1 cellular context compared by ENCODE assay signal in genomic region chr9:34072868-34073590, GRCh38.
TF ChIP-seq lines count a peak whose summit lies in the region.

No MANE protein-coding gene starts in this region.

TF ChIP-seq in IMR-90, 13 proteins besides CTCF, POLR2A, EP300 and RAD21 (continued from another document):
- TF ChIP-seq, protein P1, sequence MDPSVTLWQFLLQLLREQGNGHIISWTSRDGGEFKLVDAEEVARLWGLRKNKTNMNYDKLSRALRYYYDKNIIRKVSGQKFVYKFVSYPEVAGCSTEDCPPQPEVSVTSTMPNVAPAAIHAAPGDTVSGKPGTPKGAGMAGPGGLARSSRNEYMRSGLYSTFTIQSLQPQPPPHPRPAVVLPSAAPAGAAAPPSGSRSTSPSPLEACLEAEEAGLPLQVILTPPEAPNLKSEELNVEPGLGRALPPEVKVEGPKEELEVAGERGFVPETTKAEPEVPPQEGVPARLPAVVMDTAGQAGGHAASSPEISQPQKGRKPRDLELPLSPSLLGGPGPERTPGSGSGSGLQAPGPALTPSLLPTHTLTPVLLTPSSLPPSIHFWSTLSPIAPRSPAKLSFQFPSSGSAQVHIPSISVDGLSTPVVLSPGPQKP (IDR thresholded peaks at IDR 0.05; ENCODE audit: borderline replicate concordance, low read depth, low read length), result no peak
